Comparison of ENCODE assay signal across 9 cellular contexts in the genomic region with DNA sequence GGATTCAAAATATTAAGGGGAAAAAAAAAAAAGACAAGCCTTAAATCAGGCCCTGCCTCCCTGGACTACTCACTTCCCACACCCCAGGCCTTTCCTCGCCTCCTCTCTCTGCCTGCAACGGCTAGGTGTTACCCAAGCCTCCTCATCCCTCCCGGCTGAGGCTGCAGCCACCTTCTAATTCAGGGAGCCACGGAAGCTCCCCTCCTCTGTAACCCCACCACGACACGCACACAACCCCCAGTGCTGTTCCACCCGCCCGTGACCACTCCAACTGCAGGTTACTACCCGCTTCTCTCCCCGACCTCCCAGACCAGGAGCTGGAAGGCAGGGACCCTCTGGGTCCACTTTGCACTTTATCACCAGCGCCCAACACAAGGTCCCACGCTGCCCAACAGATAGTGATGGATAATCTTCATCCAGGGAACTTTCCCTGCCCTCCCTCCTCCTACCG. TPM values are rescaled to one million over a fixed set of nuclear protein-coding genes. Genes with fewer than 3 reads are reported as not detected.
DNase-seq lines count a peak whose midpoint lies in the region; ATAC-seq, FAIRE-seq and TF ChIP-seq lines count a peak whose summit lies in the region.
"Had no signal": no experiment of that assay in that cellular context is flagged by ENCODE, and none has a peak within 500 bp of the region (broad histone marks: within the 10 kb centered on the region; RNA-seq: fewer than 3 reads in every experiment).

No MANE protein-coding gene starts in this region.

- TF ChIP-seq CTCF in K562 (IDR thresholded peaks at IDR 0.05 in 2 of 3, conservative IDR thresholded peaks at IDR 0.05 in 1 of 3; ENCODE audit: insufficient read depth in 2 of 3, low read depth in 1 of 3, low read length in 3 of 3), result no peak

- peak overlapping the region in 1 of 2 experiments; percentile 71; a peak in 2 of 4 replicates for H3K9ac ChIP-seq in K562 (ENCODE audit: insufficient read depth in 1 of 2, low read depth in 2 of 2, low read length in 2 of 2)

- no peak overlapping the region for H3K27ac Mint-ChIP-seq in activated naive CD4-positive, alpha-beta T cell treated with anti-CD3 and anti-CD28 coated beads, Interleukin-2, amount 10 ng/mL, durations not matched to agents 7 days and 5 days
- H3K27ac Mint-ChIP-seq in activated naive CD4-positive, alpha-beta T cell treated with anti-CD3 and anti-CD28 coated beads, Interleukin-2, amount 50 U/mL, for 72 hours, result peak overlapping the region in 1 of 2 donors; percentile 51
- no peak overlapping the region for H3K27ac Mint-ChIP-seq in memory B cell

- TF ChIP-seq POLR2A in K562 (conservative IDR thresholded peaks at IDR 0.05), result no peak

- peaks cover 66% of the 10 kb centered on the region for H3K27me3 Mint-ChIP-seq in activated naive CD4-positive, alpha-beta T cell treated with anti-CD3 and anti-CD28 coated beads, Interleukin-2, amount 10 ng/mL, durations not matched to agents 7 days and 5 days
- H3K27me3 Mint-ChIP-seq in memory B cell, result peaks cover 24% of the 10 kb centered on the region

- DNase-seq in activated naive CD4-positive, alpha-beta T cell treated with anti-CD3 and anti-CD28 coated beads, Interleukin-2, amount 10 ng/mL, durations not matched to agents 7 days and 5 days, result no peak
- DNase-seq in activated naive CD4-positive, alpha-beta T cell treated with anti-CD3 and anti-CD28 coated beads, Interleukin-2, amount 50 U/mL, for 72 hours (ENCODE audit: low spot score in 2 of 2), result no peak
- DNase-seq in K562 (ENCODE audit: extremely low read depth in 1 of 4, low spot score in 3 of 4) (no peak), memory B cell (ENCODE audit: low spot score in 2 of 2) (no peak), urothelium cell line (ENCODE audit: low spot score) (peak; percentile 60), DMS53 (lab: John Stamatoyannopoulos, UW) (no peak), left colon (no peak), NCI-H82 (lab: John Stamatoyannopoulos, UW) (no peak)
- DNase-seq: left cardiac atrium had no signal

- no TSS peak for BruUV-seq in K562 (replicated peaks; lab: Mats Ljungman, UMichigan)

- no peak for TF ChIP-seq RAD21 in K562 (CRISPR knock-in tag; conservative IDR thresholded peaks at IDR 0.05 in 1 of 2, IDR thresholded peaks at IDR 0.05 in 1 of 2)

- FAIRE-seq in K562 (lab: Jason Lieb, UNC), result no peak
- no peak for FAIRE-seq in urothelium cell line (lab: Jason Lieb, UNC)

- no peaks in the 10 kb centered on the region for H4K20me1 ChIP-seq in K562 (replicated peaks; ENCODE audit: control insufficient read depth, insufficient read depth, low read length)

- H3K4me1 Mint-ChIP-seq in activated naive CD4-positive, alpha-beta T cell treated with anti-CD3 and anti-CD28 coated beads, Interleukin-2, amount 10 ng/mL, durations not matched to agents 7 days and 5 days, result peaks cover 15% of the 10 kb centered on the region
- H3K4me1 Mint-ChIP-seq in memory B cell, result peaks cover 6% of the 10 kb centered on the region

- H3K79me2 ChIP-seq in K562 (ENCODE audit: control insufficient read depth, insufficient read depth, low read length), result no peaks in the 10 kb centered on the region

- CTCF ChIA-PET in activated naive CD4-positive, alpha-beta T cell treated with anti-CD3 and anti-CD28 coated beads, Interleukin-2, amount 10 ng/mL, durations not matched to agents 7 days and 5 days (lab: Charles Lee), result interaction anchor here (1.0 to 1.5 kb wide), 2 partner anchors 8 to 379 kb away, joined by 3 to 4 read pairs; no protein-coding TSS in a partner anchor
- CTCF ChIA-PET in K562 (lab: Yijun Ruan, JAX; ENCODE audit: low intra/inter-chr PET ratio), result no interaction called here

- H3K4me1 ChIP-seq in K562 (replicated peaks in 1 of 2; ENCODE audit: control insufficient read depth in 2 of 2, insufficient read depth in 2 of 2, low read length in 2 of 2), result peaks cover 0 to 22% of the 10 kb centered on the region in 2 experiments; a peak in 4 of 5 replicates

- no peaks in the 10 kb centered on the region for H3K9me3 ChIP-seq in K562 (replicated peaks; ENCODE audit: control insufficient read depth, insufficient read depth, low read depth, low read length)

- H3K4me2 ChIP-seq in K562 (ENCODE audit: insufficient read depth, low read length), result peak overlapping the region; percentile 68

- H3K4me3 Mint-ChIP-seq in activated naive CD4-positive, alpha-beta T cell treated with anti-CD3 and anti-CD28 coated beads, Interleukin-2, amount 10 ng/mL, durations not matched to agents 7 days and 5 days, result peak overlapping the region; percentile 43
- H3K4me3 Mint-ChIP-seq in memory B cell, result peak overlapping the region; percentile 18

- no peak overlapping the region for H2AFZ ChIP-seq in K562 (ENCODE audit: low read depth, low read length)

- no peaks in the 10 kb centered on the region for H3K36me3 ChIP-seq in K562 (ENCODE audit: control insufficient read depth, insufficient read depth, low read length)

- POLR2A ChIA-PET in K562 (lab: Yijun Ruan, JAX), result interaction anchor here (0.6 kb wide), 1 partner anchor 39 kb away, joined by 3 read pairs; no protein-coding TSS in a partner anchor

- WGBS in K562 (ENCODE audit: insufficient coverage, low coverage, missing lambda C conversion rate), result 19% methylated on average over 13 of the region's 13 CpGs

- in situ Hi-C loops in K562 (cut with MboI), result no loop called here

- no peaks in the 10 kb centered on the region for H3K9me1 ChIP-seq in K562 (ENCODE audit: control insufficient read depth, insufficient read depth, low read length)

- no peaks in the 10 kb centered on the region for H3K36me3 Mint-ChIP-seq in activated naive CD4-positive, alpha-beta T cell treated with anti-CD3 and anti-CD28 coated beads, Interleukin-2, amount 10 ng/mL, durations not matched to agents 7 days and 5 days
- peaks cover 7 to 12% of the 10 kb centered on the region in 2 donors for H3K36me3 Mint-ChIP-seq in activated naive CD4-positive, alpha-beta T cell treated with anti-CD3 and anti-CD28 coated beads, Interleukin-2, amount 50 U/mL, for 72 hours
- no peaks in the 10 kb centered on the region for H3K36me3 Mint-ChIP-seq in memory B cell

- intact Hi-C loops in K562 (cut with micrococcal nuclease) (no loop called here), left colon (cut with DNase I, micrococcal nuclease) (no loop called here)

- H3K27me3 ChIP-seq in K562 (ENCODE audit: control insufficient read depth in 2 of 2, insufficient read depth in 2 of 2, low read length in 2 of 2), result peaks cover 7 to 35% of the 10 kb centered on the region in 2 experiments; a peak in 3 of 5 replicates

- no peak overlapping the region for H3K27ac ChIP-seq in K562 (ENCODE audit: extremely low read depth, low read depth, low read length)

- ATAC-seq in activated naive CD4-positive, alpha-beta T cell treated with anti-CD3 and anti-CD28 coated beads, Interleukin-2, amount 50 U/mL, for 72 hours, result no peak
- ATAC-seq in K562 (no peak), memory B cell (ENCODE audit: low read depth) (no peak), left colon (no peak)

- TF ChIP-seq EP300 in K562 (IDR thresholded peaks at IDR 0.05; ENCODE audit: low read length), result no peak

- no peaks in the 10 kb centered on the region for H3K9me3 Mint-ChIP-seq in activated naive CD4-positive, alpha-beta T cell treated with anti-CD3 and anti-CD28 coated beads, Interleukin-2, amount 10 ng/mL, durations not matched to agents 7 days and 5 days
- H3K9me3 Mint-ChIP-seq in activated naive CD4-positive, alpha-beta T cell treated with anti-CD3 and anti-CD28 coated beads, Interleukin-2, amount 50 U/mL, for 72 hours, result no peaks in the 10 kb centered on the region
- no peaks in the 10 kb centered on the region for H3K9me3 Mint-ChIP-seq in memory B cell

- peak overlapping the region; percentile 45; the same call in 1 of the 2 replicates for H3K4me3 ChIP-seq in K562

RNA-seq across cellular contexts. Expression of gene KIF7, which starts 0.9 kb away (rescaled TPM):
- 1 to 10 TPM; 1.4 to 4.6 TPM for total RNA-seq in activated naive CD4-positive, alpha-beta T cell treated with anti-CD3 and anti-CD28 coated beads, Interleukin-2, amount 50 U/mL, for 72 hours
- 4.9 and 14.4 TPM in 2 replicates for total RNA-seq in K562 (2011; cell fraction: chromatin; rRNA removed; ENCODE audit: low replicate concordance)
- 4.2 and 7.3 TPM in 2 replicates for total RNA-seq in K562 (2011; cell fraction: nucleolus; rRNA removed)
- 2.7 and 3.1 TPM in 2 replicates for total RNA-seq in K562 (2011; cell fraction: nucleoplasm; rRNA removed)
- 1.6 and 2.0 TPM in 2 replicates for total RNA-seq in K562 (2014; rRNA removed)
- total RNA-seq in K562 (2014; rRNA removed; fragmentation: Illumina TruSeq; extraction: Trizol), result 0.15 and 0.35 TPM in 2 replicates
- total RNA-seq in K562 (2015; rRNA removed; fragmentation: Illumina TruSeq; extraction: Trizol), result 0.58 and 0.64 TPM in 2 replicates
- total RNA-seq in K562 (2021), result 1.7 and 1.8 TPM in 2 replicates
- polyA plus RNA-seq in K562 (2011; rRNA removed), result 1.3 and 1.7 TPM in 2 replicates
- polyA plus RNA-seq in K562 (2011; cell fraction: cytosol; rRNA removed), result 1.1 and 2.7 TPM in 2 replicates
- polyA plus RNA-seq in K562 (2011; cell fraction: nucleus; rRNA removed), result 4.3 and 6.8 TPM in 2 replicates
- 0.96 and 1.1 TPM in 2 replicates for polyA plus RNA-seq in K562 (2012)
- 0.49 and 0.69 TPM in 2 replicates for polyA plus RNA-seq in K562 (2014; fragmentation: Illumina TruSeq; extraction: Trizol)
- polyA plus RNA-seq in K562 (2014; fragmentation: Nextera tagmentation; extraction: Ambion mirVana), result under 1 TPM; 0.04 to 0.06 TPM
- 1.9 and 3.1 TPM in 2 replicates for polyA plus RNA-seq in K562 (2014; rRNA removed)
- polyA minus RNA-seq in K562 (2011; rRNA and poly(A)+ RNA removed), result 0.45 and 1.2 TPM in 2 replicates
- 0.82 and 1.5 TPM in 2 replicates for polyA minus RNA-seq in K562 (2011; cell fraction: cytosol; rRNA and poly(A)+ RNA removed)
- 1.2 and 2.8 TPM in 2 replicates for polyA minus RNA-seq in K562 (2011; cell fraction: nucleus; rRNA and poly(A)+ RNA removed)
- 1 to 10 TPM; 1.7 to 2.5 TPM for total RNA-seq in left colon

RNA-seq across cellular contexts. Expression of gene PLIN1, which starts 24.8 kb away (rescaled TPM):
- total RNA-seq in activated naive CD4-positive, alpha-beta T cell treated with anti-CD3 and anti-CD28 coated beads, Interleukin-2, amount 50 U/mL, for 72 hours, result under 1 TPM; 0.43 to 0.46 TPM
- not detected in 2 replicates for total RNA-seq in K562 (2011; cell fraction: chromatin; rRNA removed; ENCODE audit: low replicate concordance)
- total RNA-seq in K562 (2011; cell fraction: nucleolus; rRNA removed), result not detected in 2 replicates
- not detected in 2 replicates for total RNA-seq in K562 (2011; cell fraction: nucleoplasm; rRNA removed)
- total RNA-seq in K562 (2014; rRNA removed), result not detected in 2 replicates
- not detected in 2 replicates for total RNA-seq in K562 (2014; rRNA removed; fragmentation: Illumina TruSeq; extraction: Trizol)
- not detected in 2 replicates for total RNA-seq in K562 (2015; rRNA removed; fragmentation: Illumina TruSeq; extraction: Trizol)
- total RNA-seq in K562 (2021), result not detected in 2 replicates
- not detected in 2 replicates for polyA plus RNA-seq in K562 (2011; rRNA removed)
- polyA plus RNA-seq in K562 (2011; cell fraction: cytosol; rRNA removed), result not detected in 2 replicates
- polyA plus RNA-seq in K562 (2011; cell fraction: nucleus; rRNA removed), result not detected in 2 replicates
- polyA plus RNA-seq in K562 (2012), result not detected in 2 replicates
- not detected in 2 replicates for polyA plus RNA-seq in K562 (2014; fragmentation: Illumina TruSeq; extraction: Trizol)
- not detected for polyA plus RNA-seq in K562 (2014; fragmentation: Nextera tagmentation; extraction: Ambion mirVana)
- polyA plus RNA-seq in K562 (2014; rRNA removed), result not detected in 2 replicates
- not detected in 2 replicates for polyA minus RNA-seq in K562 (2011; rRNA and poly(A)+ RNA removed)
- polyA minus RNA-seq in K562 (2011; cell fraction: cytosol; rRNA and poly(A)+ RNA removed), result not detected in 2 replicates
- polyA minus RNA-seq in K562 (2011; cell fraction: nucleus; rRNA and poly(A)+ RNA removed), result not detected in 2 replicates
- total RNA-seq in left colon, result 1 to 10 TPM; 2.3 to 5.1 TPM

RNA-seq across cellular contexts. Expression of gene PEX11A, which starts 36.2 kb away (rescaled TPM):
- 1 to 10 TPM; 3.0 to 5.0 TPM for total RNA-seq in activated naive CD4-positive, alpha-beta T cell treated with anti-CD3 and anti-CD28 coated beads, Interleukin-2, amount 50 U/mL, for 72 hours
- not detected in 2 replicates for total RNA-seq in K562 (2011; cell fraction: chromatin; rRNA removed; ENCODE audit: low replicate concordance)
- total RNA-seq in K562 (2011; cell fraction: nucleolus; rRNA removed), result not detected in 2 replicates
- not detected in 2 replicates for total RNA-seq in K562 (2011; cell fraction: nucleoplasm; rRNA removed)
- total RNA-seq in K562 (2014; rRNA removed) (not detected in 2 replicates), K562 (2014; rRNA removed; fragmentation: Illumina TruSeq; extraction: Trizol) (not detected in 2 replicates), K562 (2015; rRNA removed; fragmentation: Illumina TruSeq; extraction: Trizol) (not detected in 2 replicates), K562 (2021) (not detected in 2 replicates), left colon (10 to 100 TPM; 23.4 to 28.1 TPM)
- polyA plus RNA-seq in K562 (2011; rRNA removed) (not detected in 2 replicates), K562 (2014; fragmentation: Illumina TruSeq; extraction: Trizol) (not detected in 2 replicates), K562 (2014; fragmentation: Nextera tagmentation; extraction: Ambion mirVana) (not detected), K562 (2014; rRNA removed) (not detected in 2 replicates)
- not detected in 2 replicates for polyA plus RNA-seq in K562 (2011; cell fraction: cytosol; rRNA removed)
- polyA plus RNA-seq in K562 (2011; cell fraction: nucleus; rRNA removed), result not detected in 2 replicates
- polyA plus RNA-seq in K562 (2012), result 0.04 TPM in 1 of 2 replicates, not detected in the other
- polyA minus RNA-seq in K562 (2011; rRNA and poly(A)+ RNA removed), result not detected in 2 replicates
- polyA minus RNA-seq in K562 (2011; cell fraction: cytosol; rRNA and poly(A)+ RNA removed), result not detected in 2 replicates
- not detected in 2 replicates for polyA minus RNA-seq in K562 (2011; cell fraction: nucleus; rRNA and poly(A)+ RNA removed)

RNA-seq across cellular contexts. Expression of gene WDR93, which starts 36.3 kb away (rescaled TPM):
- not detected for total RNA-seq in activated naive CD4-positive, alpha-beta T cell treated with anti-CD3 and anti-CD28 coated beads, Interleukin-2, amount 50 U/mL, for 72 hours
- not detected in 2 replicates for total RNA-seq in K562 (2011; cell fraction: chromatin; rRNA removed; ENCODE audit: low replicate concordance)
- total RNA-seq in K562 (2011; cell fraction: nucleolus; rRNA removed), result not detected in 2 replicates
- total RNA-seq in K562 (2011; cell fraction: nucleoplasm; rRNA removed), result not detected in 2 replicates
- total RNA-seq in K562 (2014; rRNA removed), result not detected in 2 replicates
- not detected in 2 replicates for total RNA-seq in K562 (2014; rRNA removed; fragmentation: Illumina TruSeq; extraction: Trizol)
- not detected in 2 replicates for total RNA-seq in K562 (2015; rRNA removed; fragmentation: Illumina TruSeq; extraction: Trizol)
- total RNA-seq in K562 (2021), result not detected in 2 replicates
- not detected in 2 replicates for polyA plus RNA-seq in K562 (2011; rRNA removed)
- not detected in 2 replicates for polyA plus RNA-seq in K562 (2011; cell fraction: cytosol; rRNA removed)
- polyA plus RNA-seq in K562 (2011; cell fraction: nucleus; rRNA removed), result not detected in 2 replicates
- polyA plus RNA-seq in K562 (2012), result not detected in 2 replicates
- polyA plus RNA-seq in K562 (2014; fragmentation: Illumina TruSeq; extraction: Trizol), result not detected in 2 replicates
- not detected for polyA plus RNA-seq in K562 (2014; fragmentation: Nextera tagmentation; extraction: Ambion mirVana)
- not detected in 2 replicates for polyA plus RNA-seq in K562 (2014; rRNA removed)
- polyA minus RNA-seq in K562 (2011; rRNA and poly(A)+ RNA removed), result not detected in 2 replicates
- polyA minus RNA-seq in K562 (2011; cell fraction: cytosol; rRNA and poly(A)+ RNA removed), result not detected in 2 replicates
- not detected in 2 replicates for polyA minus RNA-seq in K562 (2011; cell fraction: nucleus; rRNA and poly(A)+ RNA removed)
- total RNA-seq in left colon, result not detected
- total RNA-seq: left cardiac atrium had no signal

Comparison
In these comparisons a context has a peak if more than half of its experiments do, and no peak if none do; other contexts are left out.
1. RNA of gene PEX11A, which starts 36.2 kb away (total RNA-seq): 23.4 to 28.1 TPM in left colon; 3.0 to 5.0 TPM in activated naive CD4-positive, alpha-beta T cell treated with anti-CD3 and anti-CD28 coated beads, Interleukin-2, amount 50 U/mL, for 72 hours and not detected in K562; every median in the first group is over 4 times any median in the second.